Comparison of ENCODE assay signal across 1 cellular context in genomic region chr4:86895692-86896488, GRCh38.
TF ChIP-seq lines count a peak whose summit lies in the region.

No MANE protein-coding gene starts in this region.

TF ChIP-seq in GM12878, 131 proteins besides CTCF, POLR2A, EP300 and RAD21:
- TF ChIP-seq YBX1 (IDR thresholded peaks at IDR 0.05) = peak; percentile 75; the same call in 1 of the 2 replicates
- TF ChIP-seq FOXK2 (IDR thresholded peaks at IDR 0.05) = no peak
- TF ChIP-seq SP1 (IDR thresholded peaks at IDR 0.05; ENCODE audit: low read depth, low read length) = no peak
- 0 out of 2 replicates have a peak, but pooled peaks have one; percentile 12 for TF ChIP-seq ATF7 (IDR thresholded peaks at IDR 0.05; ENCODE audit: low read depth)
- TF ChIP-seq SMARCA5 (IDR thresholded peaks at IDR 0.05) = peak; percentile 70; the same call in 1 of the 2 replicates
- TF ChIP-seq NBN (IDR thresholded peaks at IDR 0.05) = peak; percentile 25; the same call in 1 of the 2 replicates
- TF ChIP-seq ZNF24 (IDR thresholded peaks at IDR 0.05) = peak; percentile 46; the same call in 1 of the 2 replicates
- peak; percentile 95 for TF ChIP-seq SMC3 (IDR thresholded peaks at IDR 0.05; ENCODE audit: borderline replicate concordance, low read length)
- TF ChIP-seq RELB (IDR thresholded peaks at IDR 0.05; ENCODE audit: low read depth) = 0 out of 2 replicates have a peak, but pooled peaks have one; percentile 35
- no peak for TF ChIP-seq MEF2B (IDR thresholded peaks at IDR 0.05; ENCODE audit: partially characterized antibody, poor library complexity, severe bottlenecking)
- TF ChIP-seq ZNF592 (IDR thresholded peaks at IDR 0.05) = peak; percentile 75; the same call in 1 of the 2 replicates
- TF ChIP-seq SKIL (IDR thresholded peaks at IDR 0.05; ENCODE audit: low read depth, poor library complexity, severe bottlenecking) = peak; percentile 40
